In genomic region chr1:110476028-110476765, GRCh38 we compare ENCODE assay signal across 23 cellular contexts. TPM values are rescaled to one million over a fixed set of nuclear protein-coding genes. Genes with fewer than 3 reads are reported as not detected.
DNase-seq lines count a peak whose midpoint lies in the region; ATAC-seq and TF ChIP-seq lines count a peak whose summit lies in the region.
"Had no signal": no experiment of that assay in that cellular context is flagged by ENCODE, and none has a peak within 500 bp of the region (broad histone marks: within the 10 kb centered on the region; RNA-seq: fewer than 3 reads in every experiment).

No MANE protein-coding gene starts in this region.

- intact Hi-C loops in left lung (cut with DNase I), result no loop called here

- no peaks in the 10 kb centered on the region for H3K27me3 ChIP-seq in left lung
- H3K27me3 ChIP-seq: BE2C had no signal

- TF ChIP-seq CTCF in left lung (IDR thresholded peaks at IDR 0.05), result no peak
- no peak for TF ChIP-seq CTCF in type B pancreatic cell (conservative IDR thresholded peaks at IDR 0.05)

- peaks cover 16% of the 10 kb centered on the region for H3K4me1 Mint-ChIP-seq in activated T-cell treated with anti-CD3 and anti-CD28 coated beads, Interleukin-2, amount 50 U/mL, for 72 hours (ENCODE audit: low read depth)
- no peaks in the 10 kb centered on the region for H3K4me1 Mint-ChIP-seq in type B pancreatic cell (ENCODE audit: unreplicated experiment)

- H3K27me3 Mint-ChIP-seq in activated T-cell treated with anti-CD3 and anti-CD28 coated beads, Interleukin-2, amount 50 U/mL, for 72 hours (ENCODE audit: low read depth), result peaks cover 18% of the 10 kb centered on the region
- peaks cover 5% of the 10 kb centered on the region for H3K27me3 Mint-ChIP-seq in type B pancreatic cell

- H3K27ac ChIP-seq in left lung, result no peak overlapping the region
- H3K27ac ChIP-seq: 22Rv1 had no signal

- H3K9me3 ChIP-seq in left lung, result no peaks in the 10 kb centered on the region
- H3K9me3 ChIP-seq: BE2C had no signal

- H3K36me3 ChIP-seq in left lung, result no peaks in the 10 kb centered on the region
- H3K36me3 ChIP-seq: BE2C had no signal

- H3K9me3 Mint-ChIP-seq in activated T-cell treated with anti-CD3 and anti-CD28 coated beads, Interleukin-2, amount 50 U/mL, for 72 hours, result no peaks in the 10 kb centered on the region
- H3K9me3 Mint-ChIP-seq in type B pancreatic cell, result no peaks in the 10 kb centered on the region
- H3K9me3 Mint-ChIP-seq: CD4-positive, alpha-beta T cell; HFFc6 had no signal

- peaks cover 8 to 12% of the 10 kb centered on the region in 2 donors for H3K4me1 ChIP-seq in left lung
- H3K4me1 ChIP-seq: BE2C had no signal

- no peak overlapping the region for H3K4me3 Mint-ChIP-seq in activated T-cell treated with anti-CD3 and anti-CD28 coated beads, Interleukin-2, amount 50 U/mL, for 72 hours
- H3K4me3 Mint-ChIP-seq in type B pancreatic cell, result no peak overlapping the region
- H3K4me3 Mint-ChIP-seq: CD4-positive, alpha-beta T cell; HFFc6 had no signal

- ATAC-seq in activated T-cell treated with anti-CD3 and anti-CD28 coated beads, Interleukin-2, amount 50 U/mL, for 72 hours (replicated peaks in 1 of 2), result no peak
- ATAC-seq in left lung, result peak; percentile 21
- ATAC-seq in GM21529 (IDR thresholded peaks at IDR 0.05; ENCODE audit: unreplicated experiment), result no peak

- DNase-seq in activated T-cell treated with anti-CD3 and anti-CD28 coated beads, Interleukin-2, amount 50 U/mL, for 72 hours, result no peak
- no peak for DNase-seq in activated T-cell treated with anti-CD3 and anti-CD28 coated beads, Interleukin-2, amount 50 U/mL, for 48 hours
- DNase-seq in dermis blood vessel endothelial cell (peak; percentile 45), left lung (no peak), type B pancreatic cell (ENCODE audit: extremely low spot score, unreplicated experiment) (no peak), NCI-H2029 treated with DMSO at 0.1 percent for 48 hours (lab: John Stamatoyannopoulos, UW) (no peak), NCI-H446 treated with DMSO at 0.1 percent for 48 hours (lab: John Stamatoyannopoulos, UW) (no peak)
- DNase-seq: CD4-positive, alpha-beta T cell; DMS 273 treated with DMSO at 0.1 percent for 48 hours; Karpas-422; NCI-H1105 treated with DMSO at 0.1 percent for 48 hours; NCI-H1930; NCI-H2171 treated with DMSO at 0.1 percent for 48 hours; NCI-H774 had no signal

- H3K4me3 ChIP-seq in left lung, result no peak overlapping the region

- H3K27ac Mint-ChIP-seq in activated T-cell treated with anti-CD3 and anti-CD28 coated beads, Interleukin-2, amount 50 U/mL, for 72 hours, result peak overlapping the region; percentile 21
- peak overlapping the region; percentile 85 for H3K27ac Mint-ChIP-seq in type B pancreatic cell
- H3K27ac Mint-ChIP-seq: CD4-positive, alpha-beta T cell; HFFc6 had no signal

- H3K36me3 Mint-ChIP-seq in activated T-cell treated with anti-CD3 and anti-CD28 coated beads, Interleukin-2, amount 50 U/mL, for 72 hours (ENCODE audit: insufficient read depth in 2 of 2), result no peaks in the 10 kb centered on the region
- H3K36me3 Mint-ChIP-seq in type B pancreatic cell, result no peaks in the 10 kb centered on the region

RNA-seq across cellular contexts. Expression of gene PROK1, which starts 25.2 kb away (rescaled TPM):
- total RNA-seq in activated T-cell treated with anti-CD3 and anti-CD28 coated beads, Interleukin-2, amount 50 U/mL, for 72 hours, result under 1 TPM in 1 of 2 donors, not detected in 1; 0.17 TPM
- 0.09 TPM in 1 of 2 replicates, not detected in the other for total RNA-seq in dermis blood vessel endothelial cell
- total RNA-seq in left lung, result not detected
- 0.29 TPM in 2 replicates for total RNA-seq in type B pancreatic cell (ENCODE audit: low replicate concordance)
- total RNA-seq: CD4-positive, alpha-beta T cell; Daoy; H1; HepG2; HFFc6; NCI-H460; SK-MEL-5 had no signal

RNA-seq across cellular contexts. Expression of gene KCNA10, which starts 42.8 kb away (rescaled TPM):
- total RNA-seq in activated T-cell treated with anti-CD3 and anti-CD28 coated beads, Interleukin-2, amount 50 U/mL, for 72 hours, result not detected
- total RNA-seq in dermis blood vessel endothelial cell (not detected in 2 replicates), left lung (not detected), type B pancreatic cell (ENCODE audit: low replicate concordance) (not detected in 2 replicates)
- total RNA-seq: CD4-positive, alpha-beta T cell; Daoy; H1; HepG2; HFFc6; NCI-H460; SK-MEL-5 had no signal
